In the genomic region with DNA sequence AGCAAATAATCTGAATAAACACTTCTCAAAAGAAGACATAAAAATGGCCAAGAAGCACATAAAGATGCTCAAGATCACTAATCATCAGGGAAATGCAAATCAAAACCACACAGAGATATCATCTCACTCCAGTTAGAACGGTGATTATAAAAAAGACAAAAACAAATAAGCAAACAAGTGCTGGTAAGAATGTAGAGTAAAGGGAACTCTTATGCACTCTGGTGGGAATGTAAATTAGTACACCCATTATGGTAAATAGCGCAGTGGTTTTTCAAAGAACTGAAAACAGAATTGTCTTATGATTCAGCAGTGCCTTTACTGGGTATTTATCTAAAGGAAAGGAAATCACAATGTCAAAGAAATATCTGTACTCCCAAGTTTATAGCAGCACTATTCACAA, we compare ENCODE assay signal across 24 cellular contexts.
DNase-seq lines count a peak whose midpoint lies in the region; ATAC-seq, FAIRE-seq and TF ChIP-seq lines count a peak whose summit lies in the region.
"Had no signal": no experiment of that assay in that cellular context is flagged by ENCODE, and none has a peak within 500 bp of the region (broad histone marks: within the 10 kb centered on the region; RNA-seq: fewer than 3 reads in every experiment).

No MANE protein-coding gene starts in this region.

- FAIRE-seq in HepG2 (lab: Jason Lieb, UNC) (no peak), frontal cortex (lab: Jason Lieb, UNC) (peak; percentile 47), small intestine (lab: Jason Lieb, UNC) (peak; percentile 15), HTR-8/SVneo (lab: Jason Lieb, UNC) (no peak)
- FAIRE-seq: A204.1, D721Med, GM12878, GM18507, H54 had no signal

- no peak overlapping the region for H3K9ac ChIP-seq in liver (ENCODE audit: low read depth in 1 of 2, low read length in 2 of 2)
- no peak overlapping the region for H3K9ac ChIP-seq in HepG2 (ENCODE audit: insufficient read depth, low read depth, low read length)
- H3K9ac ChIP-seq: BLaER1 had no signal

- no peak overlapping the region for H3K4me2 ChIP-seq in HepG2 (ENCODE audit: low read depth, low read length)
- H3K4me2 ChIP-seq: BLaER1 had no signal

- CTCF ChIA-PET in HepG2 (lab: Yijun Ruan, JAX; ENCODE audit: low intra/inter-chr PET ratio, low total read pairs), result no interaction called here

- H2AFZ ChIP-seq in HepG2 (ENCODE audit: low read length), result no peak overlapping the region

- ATAC-seq in HepG2 (no peak), GM21737 (IDR thresholded peaks at IDR 0.05; ENCODE audit: unreplicated experiment) (no peak)
- ATAC-seq: GM12878 had no signal

- H3K9me3 ChIP-seq in liver (ENCODE audit: control insufficient read depth in 4 of 4, low read length in 3 of 4), result peaks cover 0 to 5% (median 0%) of the 10 kb centered on the region in 4 donors
- 0 out of 2 replicates have a peak, but pooled peaks cover 7% of the 10 kb centered on the region for H3K9me3 ChIP-seq in HepG2 (ENCODE audit: low read length)
- peaks cover 1% of the 10 kb centered on the region for H3K9me3 ChIP-seq in small intestine (ENCODE audit: control insufficient read depth, low read depth)
- H3K9me3 ChIP-seq in breast epithelium, result no peaks in the 10 kb centered on the region
- H3K9me3 ChIP-seq: HAP-1 had no signal

- TF ChIP-seq POLR2A in HepG2 (IDR thresholded peaks at IDR 0.05; ENCODE audit: insufficient read depth in 1 of 2, low read depth in 2 of 2, low read length in 2 of 2), result no peak
- TF ChIP-seq POLR2A in breast epithelium (IDR thresholded peaks at IDR 0.05), result no peak

- intact Hi-C loops in HepG2 (cut with micrococcal nuclease; ENCODE audit: unreplicated experiment) (no loop called here), breast epithelium (cut with DNase I; ENCODE audit: low total_unique reads) (no loop called here)

- TF ChIP-seq CTCF in liver (IDR thresholded peaks at IDR 0.05; ENCODE audit: low read depth, low read length, missing input control), result peak; percentile 30
- TF ChIP-seq CTCF in HepG2 (CRISPR knock-in tag; IDR thresholded peaks at IDR 0.05), result no peak
- TF ChIP-seq CTCF in breast epithelium (IDR thresholded peaks at IDR 0.05), result no peak

- H3K36me3 ChIP-seq in liver (ENCODE audit: control insufficient read depth in 4 of 4, insufficient read depth in 3 of 4, low read depth in 1 of 4, low read length in 3 of 4), result no peaks in the 10 kb centered on the region
- H3K36me3 ChIP-seq in HepG2 (replicated peaks in 1 of 2; ENCODE audit: control insufficient read depth in 1 of 2, insufficient read depth in 2 of 2, low read length in 2 of 2), result no peaks in the 10 kb centered on the region
- no peaks in the 10 kb centered on the region for H3K36me3 ChIP-seq in small intestine (ENCODE audit: control insufficient read depth in 2 of 2, insufficient read depth in 2 of 2, low read length in 2 of 2)
- H3K36me3 ChIP-seq in breast epithelium, result no peaks in the 10 kb centered on the region
- H3K36me3 ChIP-seq: BLaER1, HAP-1 had no signal

- TF ChIP-seq EP300 in HepG2 (IDR thresholded peaks at IDR 0.05; ENCODE audit: low read depth in 2 of 2, low read length in 2 of 2), result no peak
- no peak for TF ChIP-seq EP300 in HepG2 (CRISPR knock-in tag; IDR thresholded peaks at IDR 0.05; ENCODE audit: borderline replicate concordance)

- in situ Hi-C loops in HepG2 (cut with HindIII; ENCODE audit: extremely low pct_ligation_motif_present, low pct_unique_long_range_greater_than_20kb) (no loop called here), SK-MEL-5 (cut with HindIII; ENCODE audit: low pct_unique_long_range_greater_than_20kb, low sequenced_read_pairs) (no loop called here)

- H3K4me1 ChIP-seq in liver (ENCODE audit: control insufficient read depth in 4 of 4, insufficient read depth in 4 of 4, low read length in 3 of 4), result no peaks in the 10 kb centered on the region
- H3K4me1 ChIP-seq in HepG2 (ENCODE audit: insufficient read depth, low read length), result no peaks in the 10 kb centered on the region
- no peaks in the 10 kb centered on the region for H3K4me1 ChIP-seq in small intestine (ENCODE audit: control insufficient read depth in 2 of 2, insufficient read depth in 1 of 2, low read depth in 1 of 2, low read length in 1 of 2)
- no peaks in the 10 kb centered on the region for H3K4me1 ChIP-seq in breast epithelium
- H3K4me1 ChIP-seq: HAP-1 had no signal

- no TSS peak for BruUV-seq in HepG2 (replicated peaks; lab: Mats Ljungman, UMichigan)

- H3K27me3 ChIP-seq in liver (ENCODE audit: control insufficient read depth in 4 of 4, insufficient read depth in 4 of 4, low read length in 3 of 4), result no peaks in the 10 kb centered on the region
- H3K27me3 ChIP-seq in HepG2 (ENCODE audit: control insufficient read depth in 1 of 2, insufficient read depth in 2 of 2, low read length in 2 of 2), result no peaks in the 10 kb centered on the region
- H3K27me3 ChIP-seq in small intestine (ENCODE audit: control insufficient read depth in 2 of 2, insufficient read depth in 2 of 2, low read length in 2 of 2), result no peaks in the 10 kb centered on the region
- peaks cover 0 to 5% of the 10 kb centered on the region in 2 donors for H3K27me3 ChIP-seq in breast epithelium
- H3K27me3 ChIP-seq: BLaER1 had no signal

- POLR2A ChIA-PET in HepG2 (lab: Yijun Ruan, JAX), result no interaction called here

- H4K20me1 ChIP-seq in HepG2 (ENCODE audit: insufficient read depth, low read length), result no peaks in the 10 kb centered on the region
- H4K20me1 ChIP-seq: BLaER1 had no signal

- 53% methylated on average over 2 of the region's 2 CpGs for WGBS in liver
- WGBS in HepG2 (ENCODE audit: low lambda C conversion rate), result 8% methylated on average over 2 of the region's 2 CpGs
- 58 to 62% (median 59%) methylated on average over 2 of the region's 2 CpGs for WGBS in small intestine, 3 donors

- no peaks in the 10 kb centered on the region for H3K79me2 ChIP-seq in HepG2 (ENCODE audit: insufficient read depth, low read length)

- no peak overlapping the region for H3K4me3 ChIP-seq in liver (ENCODE audit: low read depth in 1 of 3, low read length in 3 of 3)
- no peak overlapping the region for H3K4me3 ChIP-seq in HepG2 (replicated peaks in 1 of 3; ENCODE audit: insufficient read depth in 1 of 3, low read depth in 2 of 3, low read length in 3 of 3)
- H3K4me3 ChIP-seq in small intestine (ENCODE audit: low read depth in 1 of 2, low read length in 2 of 2), result no peak overlapping the region
- no peak overlapping the region for H3K4me3 ChIP-seq in breast epithelium
- H3K4me3 ChIP-seq: BLaER1, GM12878, HAP-1 had no signal

- TF ChIP-seq RAD21 in liver (IDR thresholded peaks at IDR 0.05) (peak; percentile 59 to 74), HepG2 (CRISPR knock-in tag; IDR thresholded peaks at IDR 0.05) (no peak)

- DNase-seq in HepG2 (ENCODE audit: low spot score) (no peak), SK-MEL-5 (ENCODE audit: low read depth, low spot score) (peak; percentile 4), frontal cortex (ENCODE audit: low spot score in 2 of 2) (no peak), small intestine (no peak), breast epithelium (ENCODE audit: low spot score in 2 of 2) (no peak), HTR-8/SVneo (ENCODE audit: insufficient read length, low spot score) (no peak)
- DNase-seq: CD4-positive, alpha-beta T cell; CD8-positive, alpha-beta memory T cell; DMS 273 treated with DMSO at 0.1 percent for 48 hours; DMS79; EL; GDM1; GOT3; HFFc6 had no signal

- H3K27ac ChIP-seq in liver (ENCODE audit: low read depth in 1 of 2, low read length in 2 of 2) (no peak overlapping the region), HepG2 (ENCODE audit: extremely low read length, insufficient read depth, low read length) (no peak overlapping the region), small intestine (ENCODE audit: low read depth in 1 of 2, low read length in 1 of 2) (no peak overlapping the region), breast epithelium (no peak overlapping the region)
- H3K27ac ChIP-seq: 22Rv1, BLaER1 had no signal

TF ChIP-seq in HepG2, 621 proteins besides CTCF, POLR2A, EP300 and RAD21 (continues in another document):
- TF ChIP-seq ZNF772 (CRISPR knock-in tag; IDR thresholded peaks at IDR 0.05) (no peak), HDAC2 (CRISPR knock-in tag; IDR thresholded peaks at IDR 0.05) (no peak), CSRNP1 (CRISPR knock-in tag; IDR thresholded peaks at IDR 0.05) (no peak), NR3C1 (CRISPR knock-in tag; IDR thresholded peaks at IDR 0.05) (no peak)
- TF ChIP-seq, protein P1, sequence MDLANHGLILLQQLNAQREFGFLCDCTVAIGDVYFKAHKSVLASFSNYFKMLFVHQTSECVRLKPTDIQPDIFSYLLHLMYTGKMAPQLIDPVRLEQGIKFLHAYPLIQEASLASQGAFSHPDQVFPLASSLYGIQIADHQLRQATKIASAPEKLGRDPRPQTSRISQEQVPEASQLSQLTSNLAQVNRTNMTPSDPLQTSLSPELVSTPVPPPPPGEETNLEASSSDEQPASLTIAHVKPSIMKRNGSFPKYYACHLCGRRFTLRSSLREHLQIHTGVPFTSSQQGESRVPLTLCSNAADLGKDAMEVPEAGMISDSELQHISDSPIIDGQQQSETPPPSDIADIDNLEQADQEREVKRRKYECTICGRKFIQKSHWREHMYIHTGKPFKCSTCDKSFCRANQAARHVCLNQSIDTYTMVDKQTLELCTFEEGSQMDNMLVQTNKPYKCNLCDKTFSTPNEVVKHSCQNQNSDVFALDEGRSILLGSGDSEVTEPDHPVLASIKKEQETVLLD (CRISPR knock-in tag; IDR thresholded peaks at IDR 0.05; ENCODE audit: low read depth), result no peak
- TF ChIP-seq, protein P2, sequence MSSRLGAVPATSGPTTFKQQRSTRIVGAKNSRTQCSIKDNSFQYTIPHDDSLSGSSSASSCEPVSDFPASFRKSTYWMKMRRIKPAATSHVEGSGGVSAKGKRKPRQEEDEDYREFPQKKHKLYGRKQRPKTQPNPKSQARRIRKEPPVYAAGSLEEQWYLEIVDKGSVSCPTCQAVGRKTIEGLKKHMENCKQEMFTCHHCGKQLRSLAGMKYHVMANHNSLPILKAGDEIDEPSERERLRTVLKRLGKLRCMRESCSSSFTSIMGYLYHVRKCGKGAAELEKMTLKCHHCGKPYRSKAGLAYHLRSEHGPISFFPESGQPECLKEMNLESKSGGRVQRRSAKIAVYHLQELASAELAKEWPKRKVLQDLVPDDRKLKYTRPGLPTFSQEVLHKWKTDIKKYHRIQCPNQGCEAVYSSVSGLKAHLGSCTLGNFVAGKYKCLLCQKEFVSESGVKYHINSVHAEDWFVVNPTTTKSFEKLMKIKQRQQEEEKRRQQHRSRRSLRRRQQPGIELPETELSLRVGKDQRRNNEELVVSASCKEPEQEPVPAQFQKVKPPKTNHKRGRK (CRISPR knock-in tag; IDR thresholded peaks at IDR 0.05), result no peak
